ENCODE assay signal across 8 cellular contexts in the genomic region with DNA sequence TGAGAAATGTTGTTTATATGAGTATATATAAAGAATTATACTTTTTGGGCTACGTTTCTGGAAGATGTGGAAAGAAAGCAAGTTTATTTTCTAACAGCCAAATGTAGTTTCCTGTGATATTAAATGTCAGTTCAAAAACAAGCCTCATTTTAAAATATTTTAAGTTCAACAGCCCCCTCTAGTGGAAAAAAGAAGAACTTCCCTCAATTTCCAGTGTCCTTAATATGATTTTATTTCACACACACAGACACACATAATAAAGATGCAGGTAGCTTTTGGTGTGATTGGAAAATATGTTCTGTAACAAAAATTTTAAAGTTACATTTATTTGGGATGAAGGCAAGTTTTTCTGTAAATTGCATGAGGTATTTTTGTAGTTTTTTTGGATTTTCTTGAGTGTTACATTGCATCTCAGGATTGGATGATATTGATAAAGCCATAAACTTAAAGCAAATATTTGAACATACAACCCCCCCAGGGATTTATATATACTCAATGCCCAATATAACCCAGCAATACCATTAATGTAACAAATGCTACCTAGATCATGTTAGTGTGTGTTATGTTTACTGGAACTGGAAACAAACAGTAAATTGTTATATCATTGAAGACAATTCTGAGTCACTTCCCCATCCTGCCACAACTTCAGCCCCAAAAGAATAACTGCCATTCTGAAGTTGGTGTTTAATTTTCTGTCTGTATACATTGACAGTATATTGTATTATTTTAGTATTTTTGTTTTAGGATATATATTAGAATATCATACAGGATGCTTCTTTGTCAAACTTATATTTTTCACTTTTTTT. TPM values are rescaled to one million over a fixed set of nuclear protein-coding genes. Genes with fewer than 3 reads are reported as not detected.
DNase-seq lines count a peak whose midpoint lies in the region; ATAC-seq and TF ChIP-seq lines count a peak whose summit lies in the region.

No MANE protein-coding gene starts in this region.

- no peak overlapping the region for H2AFZ ChIP-seq in OCI-LY3 (ENCODE audit: low read depth, low read length)

- H3K9me3 ChIP-seq in OCI-LY3 (ENCODE audit: insufficient read depth, low read length), result no peaks in the 10 kb centered on the region
- no peaks in the 10 kb centered on the region for H3K9me3 ChIP-seq in naive thymus-derived CD4-positive, alpha-beta T cell (ENCODE audit: control insufficient read depth in 2 of 3, low read length in 3 of 3)

- H3K4me1 ChIP-seq in OCI-LY3 (ENCODE audit: low read length), result no peaks in the 10 kb centered on the region
- H3K4me1 ChIP-seq in naive thymus-derived CD4-positive, alpha-beta T cell (ENCODE audit: control insufficient read depth in 2 of 2, insufficient read depth in 2 of 2, low read length in 2 of 2), result no peaks in the 10 kb centered on the region

- H3K27ac ChIP-seq in OCI-LY3 (ENCODE audit: low read length), result no peak overlapping the region
- H3K27ac ChIP-seq in naive thymus-derived CD4-positive, alpha-beta T cell (ENCODE audit: low read depth, low read length), result no peak overlapping the region

- DNase-seq in activated CD4-positive, alpha-beta T cell treated with anti-CD3 and anti-CD28 coated beads, Interleukin-2, amount 10 ng/mL, durations not matched to agents 7 days and 5 days, result peak; percentile 50
- no peak for DNase-seq in activated CD4-positive, alpha-beta T cell treated with anti-CD3 and anti-CD28 coated beads, Interleukin-2, amount 50 U/mL, for 4 hours
- peak; percentile 73 for DNase-seq in HT-29 (ENCODE audit: low spot score)
- DNase-seq in effector CD4-positive, alpha-beta T cell, result peak; percentile 10
- peak in 7 of 9 donors; percentile 29 to 71 (median 60) for DNase-seq in naive thymus-derived CD4-positive, alpha-beta T cell
- DNase-seq in stimulated activated naive CD4-positive, alpha-beta T cell treated with Interleukin-2 at 50 U/mL for 16 hours (lab: John Stamatoyannopoulos, UW), result no peak
- no peak for DNase-seq in H4 (ENCODE audit: low spot score)

- H3K36me3 Mint-ChIP-seq in activated CD4-positive, alpha-beta T cell treated with anti-CD3 and anti-CD28 coated beads, Interleukin-2, amount 10 ng/mL, durations not matched to agents 7 days and 5 days (ENCODE audit: low read depth), result no peaks in the 10 kb centered on the region
- peaks cover 0 to 1% (median 0%) of the 10 kb centered on the region in 5 donors for H3K36me3 Mint-ChIP-seq in naive thymus-derived CD4-positive, alpha-beta T cell

- no peak overlapping the region for H3K4me3 ChIP-seq in OCI-LY3 (ENCODE audit: low read length)
- H3K4me3 ChIP-seq in naive thymus-derived CD4-positive, alpha-beta T cell (ENCODE audit: low read length), result no peak overlapping the region

- H3K4me1 Mint-ChIP-seq in activated CD4-positive, alpha-beta T cell treated with anti-CD3 and anti-CD28 coated beads, Interleukin-2, amount 10 ng/mL, durations not matched to agents 7 days and 5 days, result peaks cover 6% of the 10 kb centered on the region
- H3K4me1 Mint-ChIP-seq in naive thymus-derived CD4-positive, alpha-beta T cell, result peaks cover 0 to 7% (median 0%) of the 10 kb centered on the region in 7 donors

- peak; percentile 73 for TF ChIP-seq CTCF in OCI-LY3 (IDR thresholded peaks at IDR 0.05; ENCODE audit: low read depth, low read length)

- no peaks in the 10 kb centered on the region for H3K27me3 Mint-ChIP-seq in activated CD4-positive, alpha-beta T cell treated with anti-CD3 and anti-CD28 coated beads, Interleukin-2, amount 10 ng/mL, durations not matched to agents 7 days and 5 days
- no peaks in the 10 kb centered on the region for H3K27me3 Mint-ChIP-seq in naive thymus-derived CD4-positive, alpha-beta T cell

- POLR2A ChIA-PET in activated CD4-positive, alpha-beta T cell treated with anti-CD3 and anti-CD28 coated beads, Interleukin-2, amount 10 ng/mL, durations not matched to agents 7 days and 5 days (lab: Charles Lee), result no interaction called here
- POLR2A ChIA-PET in naive thymus-derived CD4-positive, alpha-beta T cell (lab: Charles Lee), result interaction anchor here (0.7 to 1.0 kb wide), 3 partner anchors 53 to 96 kb away, joined by 3 to 4 read pairs (median 3); a partner anchor contains a TSS

- H3K9ac ChIP-seq in OCI-LY3 (ENCODE audit: low read length), result no peak overlapping the region

- no peak overlapping the region for H3K4me3 Mint-ChIP-seq in activated CD4-positive, alpha-beta T cell treated with anti-CD3 and anti-CD28 coated beads, Interleukin-2, amount 10 ng/mL, durations not matched to agents 7 days and 5 days
- H3K4me3 Mint-ChIP-seq in naive thymus-derived CD4-positive, alpha-beta T cell, result no peak overlapping the region

- H3K4me2 ChIP-seq in OCI-LY3 (ENCODE audit: low read length), result no peak overlapping the region

- no peaks in the 10 kb centered on the region for H3K36me3 ChIP-seq in OCI-LY3 (replicated peaks; ENCODE audit: low read depth, low read length)
- no peaks in the 10 kb centered on the region for H3K36me3 ChIP-seq in naive thymus-derived CD4-positive, alpha-beta T cell (ENCODE audit: control insufficient read depth in 2 of 3, insufficient read depth in 3 of 3, low read length in 3 of 3)

- no peaks in the 10 kb centered on the region for H3K9me3 Mint-ChIP-seq in activated CD4-positive, alpha-beta T cell treated with anti-CD3 and anti-CD28 coated beads, Interleukin-2, amount 10 ng/mL, durations not matched to agents 7 days and 5 days
- no peaks in the 10 kb centered on the region for H3K9me3 Mint-ChIP-seq in naive thymus-derived CD4-positive, alpha-beta T cell

- peak; percentile 55 for ATAC-seq in naive thymus-derived CD4-positive, alpha-beta T cell

- no peaks in the 10 kb centered on the region for H4K20me1 ChIP-seq in OCI-LY3 (ENCODE audit: insufficient read depth, low read length)

- CTCF ChIA-PET in activated CD4-positive, alpha-beta T cell treated with anti-CD3 and anti-CD28 coated beads, Interleukin-2, amount 10 ng/mL, durations not matched to agents 7 days and 5 days (lab: Charles Lee), result interaction anchor here (0.9 to 1.3 kb wide), 4 partner anchors 11 to 207 kb away, joined by 3 to 4 read pairs (median 3); a partner anchor contains a TSS
- CTCF ChIA-PET in naive thymus-derived CD4-positive, alpha-beta T cell (lab: Charles Lee), result interaction anchor here (0.6 to 1.5 kb wide), 14 partner anchors 20 to 598 kb away, joined by 3 to 11 read pairs (median 3); a partner anchor contains a TSS

- no peak overlapping the region for H3K27ac Mint-ChIP-seq in activated CD4-positive, alpha-beta T cell treated with anti-CD3 and anti-CD28 coated beads, Interleukin-2, amount 10 ng/mL, durations not matched to agents 7 days and 5 days
- no peak overlapping the region for H3K27ac Mint-ChIP-seq in naive thymus-derived CD4-positive, alpha-beta T cell

- H3K79me2 ChIP-seq in OCI-LY3 (ENCODE audit: low read length), result no peaks in the 10 kb centered on the region

- intact Hi-C loops in naive thymus-derived CD4-positive, alpha-beta T cell (cut with micrococcal nuclease), result loop anchor here (1.0 to 10.0 kb wide), 15 partner anchors 53 to 503 kb away; a partner anchor contains a TSS

- H3K27me3 ChIP-seq in OCI-LY3 (ENCODE audit: low read depth, low read length), result no peaks in the 10 kb centered on the region
- no peaks in the 10 kb centered on the region for H3K27me3 ChIP-seq in naive thymus-derived CD4-positive, alpha-beta T cell (ENCODE audit: control insufficient read depth in 2 of 2, insufficient read depth in 2 of 2, low read length in 2 of 2)

RNA-seq across cellular contexts. Expression of a gene that starts 54.0 kb away (rescaled TPM):
- total RNA-seq in activated CD4-positive, alpha-beta T cell treated with anti-CD3 and anti-CD28 coated beads, Interleukin-2, amount 10 ng/mL, durations not matched to agents 7 days and 5 days, result 1 to 10 TPM; 1.2 to 1.3 TPM
- 0.16 and 0.31 TPM in 2 replicates for total RNA-seq in HT-29 (2014; rRNA removed; shearing (Covaris generic))
- total RNA-seq in naive thymus-derived CD4-positive, alpha-beta T cell, result 1 to 10 TPM in 4 of 5 experiments, under 1 TPM in 1; 0.77 to 3.7 (median 2.7) TPM
- polyA plus RNA-seq in naive thymus-derived CD4-positive, alpha-beta T cell, result under 1 TPM; 0.19 to 0.29 TPM
- 1.8 and 2.2 TPM in 2 replicates for total RNA-seq in H4 (2014; rRNA removed; shearing (Covaris generic))

Comparison
In these comparisons a context has a peak if more than half of its experiments do, and no peak if none do; other contexts are left out.
1. DNase-seq: peak in activated CD4-positive, alpha-beta T cell treated with anti-CD3 and anti-CD28 coated beads, Interleukin-2, amount 10 ng/mL, durations not matched to agents 7 days and 5 days (single experiment), HT-29 (single experiment), effector CD4-positive, alpha-beta T cell (single experiment) and naive thymus-derived CD4-positive, alpha-beta T cell (7 of 9); none in activated CD4-positive, alpha-beta T cell treated with anti-CD3 and anti-CD28 coated beads, Interleukin-2, amount 50 U/mL, for 4 hours (0 of 2), stimulated activated naive CD4-positive, alpha-beta T cell treated with Interleukin-2 at 50 U/mL for 16 hours (single experiment) and H4 (single experiment).